Comparison of ENCODE assay signal across 22 cellular contexts in genomic region chr4:78468272-78468671, GRCh38.
"Had no signal": no experiment of that assay in that cellular context is flagged by ENCODE, and none has a peak within 500 bp of the region (broad histone marks: within the 10 kb centered on the region; RNA-seq: fewer than 3 reads in every experiment).

No MANE protein-coding gene starts in this region.

- DNase-seq: dermis blood vessel endothelial cell; dorsolateral prefrontal cortex; effector CD4-positive, alpha-beta T cell; effector memory CD4-positive, alpha-beta T cell; foreskin keratinocyte; heart left ventricle; hippocampal formation; left cardiac atrium; left lung; left ventricle myocardium superior; lower lobe of right lung; mesenchymal stem cell; mucosa of descending colon had no signal

- H3K27ac ChIP-seq: coronary artery, dorsolateral prefrontal cortex, esophagus muscularis mucosa, foreskin keratinocyte, gastroesophageal sphincter, heart left ventricle, left lung, lower lobe of right lung had no signal

- H3K4me1 ChIP-seq: esophagus muscularis mucosa, foreskin keratinocyte, gastroesophageal sphincter, heart left ventricle, left lung, lower lobe of right lung had no signal

- H3K9me3 ChIP-seq: esophagus muscularis mucosa, gastroesophageal sphincter, heart left ventricle, left lung, lower lobe of right lung, mucosa of descending colon had no signal

- H3K4me3 ChIP-seq: coronary artery, dorsolateral prefrontal cortex, esophagus muscularis mucosa, gastroesophageal sphincter, heart left ventricle, left lung, lower lobe of right lung, mucosa of descending colon had no signal

- H3K27ac Mint-ChIP-seq: mesothelial cell of epicardium had no signal

- FAIRE-seq: colon, endothelial cell of umbilical vein, frontal cortex, islet of Langerhans, keratinocyte had no signal

- ATAC-seq: foreskin keratinocyte, gastroesophageal sphincter, heart left ventricle, left cardiac atrium, left lung, left ventricle myocardium superior, lower lobe of right lung, mucosa of descending colon had no signal

- H3K27me3 ChIP-seq: dorsolateral prefrontal cortex, esophagus muscularis mucosa, foreskin keratinocyte, gastroesophageal sphincter, heart left ventricle, left lung had no signal

- H3K36me3 ChIP-seq: heart left ventricle, left lung, lower lobe of right lung had no signal

- H3K4me3 Mint-ChIP-seq: mesothelial cell of epicardium had no signal

- H3K4me1 Mint-ChIP-seq: mesothelial cell of epicardium had no signal
